Comparison of ENCODE assay signal across 24 cellular contexts in the genomic region with DNA sequence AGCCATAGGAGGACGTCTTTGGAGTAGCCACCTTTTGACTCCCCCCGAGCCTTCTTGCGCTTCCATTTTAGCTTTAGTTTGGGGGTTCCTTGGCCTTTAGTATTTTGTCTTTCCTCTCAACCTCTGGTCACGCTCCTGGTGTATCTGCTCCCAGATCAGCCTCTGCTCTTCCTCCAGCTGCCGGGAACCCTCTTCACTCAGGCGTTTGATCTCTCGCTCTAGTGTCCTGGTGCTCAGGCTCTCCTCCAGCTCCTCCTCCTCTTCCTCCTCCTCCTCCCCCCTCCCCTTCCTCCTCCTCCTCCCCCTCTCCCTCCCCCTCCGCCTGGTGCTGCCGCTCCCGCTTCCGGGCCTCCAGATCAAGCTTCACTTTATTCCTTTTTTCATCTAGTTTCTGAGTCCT.
"Had no signal": no experiment of that assay in that cellular context is flagged by ENCODE, and none has a peak within 500 bp of the region (broad histone marks: within the 10 kb centered on the region; RNA-seq: fewer than 3 reads in every experiment).

No MANE protein-coding gene starts in this region.

- DNase-seq: KBM-7; MV-4-11; NCI-H1048; NCI-H1105; NCI-H1417; NCI-H1436 treated with DMSO at 0.1 percent for 48 hours; NCI-H1694; NCI-H187 treated with DMSO at 0.1 percent for 48 hours; NCI-H2081 treated with DMSO at 0.1 percent for 48 hours; NCI-H2171 treated with DMSO at 0.1 percent for 48 hours; NCI-H345; NCI-H446 treated with DMSO at 0.1 percent for 48 hours; NCI-H524 treated with DMSO at 0.1 percent for 48 hours; NCI-H69; NCI-H774; NK-92 treated with Interleukin-12 subunit alpha and Interleukin-12 subunit beta, amount 100 ng/mL, for 24 hours; PC-3; SHP77; SK-N-SH; SW 1271; T-cell had no signal

- H3K27ac ChIP-seq: RWPE1 had no signal

- ATAC-seq: HepG2, Panc1, PC-3, T-cell had no signal

- H3K9me3 ChIP-seq: SK-N-SH had no signal
